In genomic region chr1:67664048-67664447, GRCh38 we compare ENCODE assay signal across 1 cellular context.
TF ChIP-seq lines count a peak whose summit lies in the region.

No MANE protein-coding gene starts in this region.

TF ChIP-seq in HepG2, 621 proteins besides CTCF, POLR2A, EP300 and RAD21 (continued from another document and continues in another):
- TF ChIP-seq, protein P1, sequence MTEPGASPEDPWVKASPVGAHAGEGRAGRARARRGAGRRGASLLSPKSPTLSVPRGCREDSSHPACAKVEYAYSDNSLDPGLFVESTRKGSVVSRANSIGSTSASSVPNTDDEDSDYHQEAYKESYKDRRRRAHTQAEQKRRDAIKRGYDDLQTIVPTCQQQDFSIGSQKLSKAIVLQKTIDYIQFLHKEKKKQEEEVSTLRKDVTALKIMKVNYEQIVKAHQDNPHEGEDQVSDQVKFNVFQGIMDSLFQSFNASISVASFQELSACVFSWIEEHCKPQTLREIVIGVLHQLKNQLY (CRISPR knock-in tag; IDR thresholded peaks at IDR 0.05): 0 out of 2 replicates have a peak, but pooled peaks have one; percentile 38
- TF ChIP-seq ETV5 (CRISPR knock-in tag; IDR thresholded peaks at IDR 0.05; ENCODE audit: borderline replicate concordance) (peak; percentile 88), CSRNP1 (CRISPR knock-in tag; IDR thresholded peaks at IDR 0.05) (no peak), NPAS2 (CRISPR knock-in tag; IDR thresholded peaks at IDR 0.05; ENCODE audit: borderline replicate concordance) (no peak), ZNF713 (CRISPR knock-in tag; IDR thresholded peaks at IDR 0.05) (no peak), JARID2 (CRISPR knock-in tag; IDR thresholded peaks at IDR 0.05; ENCODE audit: insufficient replicate concordance) (no peak), ZNF382 (CRISPR knock-in tag; IDR thresholded peaks at IDR 0.05; ENCODE audit: borderline replicate concordance) (no peak), SOX5 (CRISPR knock-in tag; IDR thresholded peaks at IDR 0.05; ENCODE audit: borderline replicate concordance) (peak; percentile 100), NFKBIZ (CRISPR knock-in tag; IDR thresholded peaks at IDR 0.05) (no peak), SMAD1 (CRISPR knock-in tag; IDR thresholded peaks at IDR 0.05; ENCODE audit: borderline replicate concordance, low read depth) (no peak), TBX3 (IDR thresholded peaks at IDR 0.05; ENCODE audit: borderline replicate concordance) (peak; percentile 65; the same call in 1 of the 2 replicates), ZNF615 (CRISPR knock-in tag; IDR thresholded peaks at IDR 0.05; ENCODE audit: borderline replicate concordance) (no peak), ZBTB26 (CRISPR knock-in tag; IDR thresholded peaks at IDR 0.05; ENCODE audit: borderline replicate concordance) (no peak), ZNF136 (CRISPR knock-in tag; IDR thresholded peaks at IDR 0.05; ENCODE audit: low read depth) (no peak), ZBTB14 (CRISPR knock-in tag; IDR thresholded peaks at IDR 0.05) (no peak), PBX3 (CRISPR knock-in tag; IDR thresholded peaks at IDR 0.05; ENCODE audit: borderline replicate concordance) (no peak), MLXIP (CRISPR knock-in tag; IDR thresholded peaks at IDR 0.05; ENCODE audit: borderline replicate concordance) (no peak), MIXL1 (CRISPR knock-in tag; IDR thresholded peaks at IDR 0.05) (peak; percentile 66; the same call in 1 of the 2 replicates), PLRG1 (conservative IDR thresholded peaks at IDR 0.05) (no peak), TEAD2 (CRISPR knock-in tag; IDR thresholded peaks at IDR 0.05) (no peak), ZNF335 (CRISPR knock-in tag; IDR thresholded peaks at IDR 0.05) (peak; percentile 21; the same call in 1 of the 2 replicates), ZNF839 (CRISPR knock-in tag; IDR thresholded peaks at IDR 0.05; ENCODE audit: borderline replicate concordance) (no peak), ZNF564 (CRISPR knock-in tag; IDR thresholded peaks at IDR 0.05) (no peak), ZNF766 (CRISPR knock-in tag; IDR thresholded peaks at IDR 0.05; ENCODE audit: borderline replicate concordance) (no peak), HOXA5 (CRISPR knock-in tag; IDR thresholded peaks at IDR 0.05) (no peak), ZNF878 (CRISPR knock-in tag; IDR thresholded peaks at IDR 0.05) (no peak), ZNF34 (CRISPR knock-in tag; IDR thresholded peaks at IDR 0.05; ENCODE audit: borderline replicate concordance) (no peak), CHD2 (IDR thresholded peaks at IDR 0.05; ENCODE audit: low read depth, low read length) (no peak), ZNF768 (CRISPR knock-in tag; IDR thresholded peaks at IDR 0.05) (no peak), ZKSCAN8 (CRISPR knock-in tag; IDR thresholded peaks at IDR 0.05; ENCODE audit: borderline replicate concordance) (no peak), ARNT (IDR thresholded peaks at IDR 0.05) (no peak), CREBL2 (CRISPR knock-in tag; IDR thresholded peaks at IDR 0.05; ENCODE audit: borderline replicate concordance) (no peak), ZNF720 (CRISPR knock-in tag; IDR thresholded peaks at IDR 0.05) (no peak), ZNF644 (CRISPR knock-in tag; IDR thresholded peaks at IDR 0.05; ENCODE audit: low read depth) (no peak), HDAC1 (CRISPR knock-in tag; IDR thresholded peaks at IDR 0.05) (0 out of 2 replicates have a peak, but pooled peaks have one; percentile 46), ATRX (CRISPR knock-in tag; IDR thresholded peaks at IDR 0.05; ENCODE audit: borderline replicate concordance) (no peak), RARG (CRISPR knock-in tag; IDR thresholded peaks at IDR 0.05; ENCODE audit: low read depth) (no peak), MTERF4 (CRISPR knock-in tag; IDR thresholded peaks at IDR 0.05) (no peak), ZNF530 (CRISPR knock-in tag; IDR thresholded peaks at IDR 0.05; ENCODE audit: low read depth) (no peak), HNRNPLL (IDR thresholded peaks at IDR 0.05; ENCODE audit: low read depth, low read length, poor library complexity, severe bottlenecking) (no peak), ZNF572 (CRISPR knock-in tag; IDR thresholded peaks at IDR 0.05) (no peak)
- TF ChIP-seq, protein P2, sequence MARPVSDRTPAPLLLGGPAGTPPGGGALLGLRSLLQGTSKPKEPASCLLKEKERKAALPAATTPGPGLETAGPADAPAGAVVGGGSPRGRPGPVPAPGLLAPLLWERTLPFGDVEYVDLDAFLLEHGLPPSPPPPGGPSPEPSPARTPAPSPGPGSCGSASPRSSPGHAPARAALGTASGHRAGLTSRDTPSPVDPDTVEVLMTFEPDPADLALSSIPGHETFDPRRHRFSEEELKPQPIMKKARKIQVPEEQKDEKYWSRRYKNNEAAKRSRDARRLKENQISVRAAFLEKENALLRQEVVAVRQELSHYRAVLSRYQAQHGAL (CRISPR knock-in tag; IDR thresholded peaks at IDR 0.05; ENCODE audit: not compliant biosample characterization): no peak
- TF ChIP-seq, protein P3, sequence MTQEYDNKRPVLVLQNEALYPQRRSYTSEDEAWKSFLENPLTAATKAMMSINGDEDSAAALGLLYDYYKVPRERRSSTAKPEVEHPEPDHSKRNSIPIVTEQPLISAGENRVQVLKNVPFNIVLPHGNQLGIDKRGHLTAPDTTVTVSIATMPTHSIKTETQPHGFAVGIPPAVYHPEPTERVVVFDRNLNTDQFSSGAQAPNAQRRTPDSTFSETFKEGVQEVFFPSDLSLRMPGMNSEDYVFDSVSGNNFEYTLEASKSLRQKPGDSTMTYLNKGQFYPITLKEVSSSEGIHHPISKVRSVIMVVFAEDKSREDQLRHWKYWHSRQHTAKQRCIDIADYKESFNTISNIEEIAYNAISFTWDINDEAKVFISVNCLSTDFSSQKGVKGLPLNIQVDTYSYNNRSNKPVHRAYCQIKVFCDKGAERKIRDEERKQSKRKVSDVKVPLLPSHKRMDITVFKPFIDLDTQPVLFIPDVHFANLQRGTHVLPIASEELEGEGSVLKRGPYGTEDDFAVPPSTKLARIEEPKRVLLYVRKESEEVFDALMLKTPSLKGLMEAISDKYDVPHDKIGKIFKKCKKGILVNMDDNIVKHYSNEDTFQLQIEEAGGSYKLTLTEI (CRISPR knock-in tag; conservative IDR thresholded peaks at IDR 0.05): no peak
- TF ChIP-seq, protein P4, sequence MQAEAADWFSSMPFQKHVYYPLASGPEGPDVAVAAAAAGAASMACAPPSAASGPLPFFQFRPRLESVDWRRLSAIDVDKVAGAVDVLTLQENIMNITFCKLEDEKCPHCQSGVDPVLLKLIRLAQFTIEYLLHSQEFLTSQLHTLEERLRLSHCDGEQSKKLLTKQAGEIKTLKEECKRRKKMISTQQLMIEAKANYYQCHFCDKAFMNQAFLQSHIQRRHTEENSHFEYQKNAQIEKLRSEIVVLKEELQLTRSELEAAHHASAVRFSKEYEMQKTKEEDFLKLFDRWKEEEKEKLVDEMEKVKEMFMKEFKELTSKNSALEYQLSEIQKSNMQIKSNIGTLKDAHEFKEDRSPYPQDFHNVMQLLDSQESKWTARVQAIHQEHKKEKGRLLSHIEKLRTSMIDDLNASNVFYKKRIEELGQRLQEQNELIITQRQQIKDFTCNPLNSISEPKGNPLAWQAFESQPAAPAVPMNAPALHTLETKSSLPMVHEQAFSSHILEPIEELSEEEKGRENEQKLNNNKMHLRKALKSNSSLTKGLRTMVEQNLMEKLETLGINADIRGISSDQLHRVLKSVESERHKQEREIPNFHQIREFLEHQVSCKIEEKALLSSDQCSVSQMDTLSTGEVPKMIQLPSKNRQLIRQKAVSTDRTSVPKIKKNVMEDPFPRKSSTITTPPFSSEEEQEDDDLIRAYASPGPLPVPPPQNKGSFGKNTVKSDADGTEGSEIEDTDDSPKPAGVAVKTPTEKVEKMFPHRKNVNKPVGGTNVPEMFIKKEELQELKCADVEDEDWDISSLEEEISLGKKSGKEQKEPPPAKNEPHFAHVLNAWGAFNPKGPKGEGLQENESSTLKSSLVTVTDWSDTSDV (CRISPR knock-in tag; IDR thresholded peaks at IDR 0.05): no peak
- TF ChIP-seq, protein P5, sequence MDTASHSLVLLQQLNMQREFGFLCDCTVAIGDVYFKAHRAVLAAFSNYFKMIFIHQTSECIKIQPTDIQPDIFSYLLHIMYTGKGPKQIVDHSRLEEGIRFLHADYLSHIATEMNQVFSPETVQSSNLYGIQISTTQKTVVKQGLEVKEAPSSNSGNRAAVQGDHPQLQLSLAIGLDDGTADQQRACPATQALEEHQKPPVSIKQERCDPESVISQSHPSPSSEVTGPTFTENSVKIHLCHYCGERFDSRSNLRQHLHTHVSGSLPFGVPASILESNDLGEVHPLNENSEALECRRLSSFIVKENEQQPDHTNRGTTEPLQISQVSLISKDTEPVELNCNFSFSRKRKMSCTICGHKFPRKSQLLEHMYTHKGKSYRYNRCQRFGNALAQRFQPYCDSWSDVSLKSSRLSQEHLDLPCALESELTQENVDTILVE (CRISPR knock-in tag; IDR thresholded peaks at IDR 0.05): no peak
- TF ChIP-seq, protein P6, sequence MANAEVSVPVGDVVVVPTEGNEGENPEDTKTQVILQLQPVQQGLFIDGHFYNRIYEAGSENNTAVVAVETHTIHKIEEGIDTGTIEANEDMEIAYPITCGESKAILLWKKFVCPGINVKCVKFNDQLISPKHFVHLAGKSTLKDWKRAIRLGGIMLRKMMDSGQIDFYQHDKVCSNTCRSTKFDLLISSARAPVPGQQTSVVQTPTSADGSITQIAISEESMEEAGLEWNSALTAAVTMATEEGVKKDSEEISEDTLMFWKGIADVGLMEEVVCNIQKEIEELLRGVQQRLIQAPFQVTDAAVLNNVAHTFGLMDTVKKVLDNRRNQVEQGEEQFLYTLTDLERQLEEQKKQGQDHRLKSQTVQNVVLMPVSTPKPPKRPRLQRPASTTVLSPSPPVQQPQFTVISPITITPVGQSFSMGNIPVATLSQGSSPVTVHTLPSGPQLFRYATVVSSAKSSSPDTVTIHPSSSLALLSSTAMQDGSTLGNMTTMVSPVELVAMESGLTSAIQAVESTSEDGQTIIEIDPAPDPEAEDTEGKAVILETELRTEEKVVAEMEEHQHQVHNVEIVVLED (CRISPR knock-in tag; IDR thresholded peaks at IDR 0.05; ENCODE audit: borderline replicate concordance): no peak
